Comparison of ENCODE assay signal across 18 cellular contexts in the genomic region with DNA sequence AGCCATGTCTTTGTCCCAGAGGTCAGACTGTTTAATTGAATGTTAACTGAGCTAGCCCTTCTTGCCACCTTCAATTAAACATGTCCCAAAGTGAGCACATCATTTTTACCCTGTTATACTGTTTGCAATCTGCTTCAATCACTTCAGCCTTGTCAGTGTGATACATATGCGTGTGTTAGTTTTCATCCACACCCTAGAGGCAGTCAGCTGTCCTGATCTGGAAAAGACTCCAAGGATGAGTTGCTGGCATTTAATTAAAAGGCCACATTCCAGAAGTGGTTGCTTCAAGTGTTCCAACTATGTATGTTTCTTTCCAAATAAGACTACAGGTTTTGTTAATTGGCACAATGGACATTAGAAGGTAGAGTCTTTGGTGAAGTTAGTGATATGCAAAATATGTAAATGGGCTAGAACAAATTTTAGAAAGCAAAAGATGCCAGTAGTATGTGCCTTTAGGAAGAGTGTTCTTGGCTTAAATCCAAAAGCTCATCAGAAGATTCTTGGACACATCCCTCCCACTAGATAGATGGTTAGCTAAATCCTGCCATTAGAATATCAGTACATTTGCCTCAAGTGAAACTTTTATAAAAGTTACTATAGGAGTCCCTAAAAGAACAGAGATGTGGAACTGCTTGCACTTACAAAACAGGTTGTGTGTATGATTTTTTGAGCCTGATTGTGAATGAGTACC.
"Had no signal": no experiment of that assay in that cellular context is flagged by ENCODE, and none has a peak within 500 bp of the region (broad histone marks: within the 10 kb centered on the region; RNA-seq: fewer than 3 reads in every experiment).

No MANE protein-coding gene starts in this region.

- DNase-seq: activated CD4-positive, alpha-beta T cell treated with anti-CD3 and anti-CD28 coated beads, Interleukin-2, amount 10 ng/mL, durations not matched to agents 24 days and 14 days; activated CD4-positive, CD25-positive, alpha-beta regulatory T cell; activated CD8-positive, alpha-beta memory T cell treated with anti-CD3 and anti-CD28 coated beads, Interleukin-2, amount 50 U/mL, for 4 hours; activated CD8-positive, alpha-beta T cell treated with anti-CD3 and anti-CD28 coated beads, Interleukin-2, amount 10 ng/mL, durations not matched to agents 7 days and 5 days; activated gamma-delta T cell; activated naive CD8-positive, alpha-beta T cell treated with anti-CD3 and anti-CD28 coated beads, Interleukin-2, amount 10 ng/mL, durations not matched to agents 7 days and 5 days; activated T-cell treated with anti-CD3 and anti-CD28 coated beads, Interleukin-2, amount 50 U/mL, for 72 hours; anterior cingulate cortex; effector memory CD4-positive, alpha-beta T cell; hippocampal formation; midbrain; thyroid gland had no signal

- H3K4me3 ChIP-seq: breast epithelium, lung, thyroid gland had no signal

- H3K27me3 Mint-ChIP-seq: activated CD4-positive, alpha-beta T cell treated with anti-CD3 and anti-CD28 coated beads, Interleukin-2, amount 10 ng/mL, durations not matched to agents 24 days and 14 days; activated naive CD8-positive, alpha-beta T cell treated with anti-CD3 and anti-CD28 coated beads, Interleukin-2, amount 10 ng/mL, durations not matched to agents 7 days and 5 days; dendritic cell treated with granulocyte-macrophage colony-stimulating factor and Interleukin-4, amounts not matched to agents 40 ng/mL and 50 ng/mL, for 4 days had no signal

- H3K4me1 ChIP-seq: breast epithelium, thyroid gland had no signal

- H3K36me3 ChIP-seq: breast epithelium, thyroid gland had no signal

- H3K9me3 ChIP-seq: thyroid gland had no signal

- H3K36me3 Mint-ChIP-seq: activated naive CD8-positive, alpha-beta T cell treated with anti-CD3 and anti-CD28 coated beads, Interleukin-2, amount 10 ng/mL, durations not matched to agents 7 days and 5 days; stimulated activated effector memory CD8-positive, alpha-beta T cell treated with anti-CD3 and anti-CD28 coated beads, Interleukin-12 subunit alpha, Interleukin-12 subunit beta, amount 100 ng/mL, for 72 hours had no signal

- H3K27ac ChIP-seq: breast epithelium, epithelial cell of prostate, thyroid gland had no signal

- H3K27ac Mint-ChIP-seq: activated CD4-positive, alpha-beta T cell treated with anti-CD3 and anti-CD28 coated beads, Interleukin-2, amount 10 ng/mL, durations not matched to agents 24 days and 14 days; activated CD8-positive, alpha-beta T cell treated with anti-CD3 and anti-CD28 coated beads, Interleukin-2, amount 10 ng/mL, durations not matched to agents 7 days and 5 days; activated naive CD8-positive, alpha-beta T cell treated with anti-CD3 and anti-CD28 coated beads, Interleukin-2, amount 10 ng/mL, durations not matched to agents 7 days and 5 days; activated T-cell treated with anti-CD3 and anti-CD28 coated beads, Interleukin-2, amount 50 U/mL, for 72 hours; dendritic cell treated with granulocyte-macrophage colony-stimulating factor and Interleukin-4, amounts not matched to agents 40 ng/mL and 50 ng/mL, for 4 days; stimulated activated effector memory CD8-positive, alpha-beta T cell treated with anti-CD3 and anti-CD28 coated beads, Interleukin-12 subunit alpha, Interleukin-12 subunit beta, amount 100 ng/mL, for 72 hours; T-helper 2 cell treated with Interferon-gamma antibody and Interleukin-4, amounts not matched to agents 5 μg/mL and 100 μg/mL, for 36 hours had no signal

- H3K4me3 Mint-ChIP-seq: activated CD4-positive, alpha-beta T cell treated with anti-CD3 and anti-CD28 coated beads, Interleukin-2, amount 10 ng/mL, durations not matched to agents 24 days and 14 days; activated CD8-positive, alpha-beta T cell treated with anti-CD3 and anti-CD28 coated beads, Interleukin-2, amount 10 ng/mL, durations not matched to agents 7 days and 5 days; activated naive CD8-positive, alpha-beta T cell treated with anti-CD3 and anti-CD28 coated beads, Interleukin-2, amount 10 ng/mL, durations not matched to agents 7 days and 5 days; activated T-cell treated with anti-CD3 and anti-CD28 coated beads, Interleukin-2, amount 50 U/mL, for 72 hours; dendritic cell treated with granulocyte-macrophage colony-stimulating factor and Interleukin-4, amounts not matched to agents 40 ng/mL and 50 ng/mL, for 4 days; stimulated activated effector memory CD8-positive, alpha-beta T cell treated with anti-CD3 and anti-CD28 coated beads, Interleukin-12 subunit alpha, Interleukin-12 subunit beta, amount 100 ng/mL, for 72 hours; T-helper 2 cell treated with Interferon-gamma antibody and Interleukin-4, amounts not matched to agents 5 μg/mL and 100 μg/mL, for 36 hours had no signal

- H3K27me3 ChIP-seq: breast epithelium, thyroid gland had no signal

- H3K9me3 Mint-ChIP-seq: activated CD4-positive, alpha-beta T cell treated with anti-CD3 and anti-CD28 coated beads, Interleukin-2, amount 10 ng/mL, durations not matched to agents 24 days and 14 days; dendritic cell treated with granulocyte-macrophage colony-stimulating factor and Interleukin-4, amounts not matched to agents 40 ng/mL and 50 ng/mL, for 4 days had no signal

- H3K4me1 Mint-ChIP-seq: activated CD4-positive, alpha-beta T cell treated with anti-CD3 and anti-CD28 coated beads, Interleukin-2, amount 10 ng/mL, durations not matched to agents 24 days and 14 days; activated naive CD8-positive, alpha-beta T cell treated with anti-CD3 and anti-CD28 coated beads, Interleukin-2, amount 10 ng/mL, durations not matched to agents 7 days and 5 days; stimulated activated effector memory CD8-positive, alpha-beta T cell treated with anti-CD3 and anti-CD28 coated beads, Interleukin-12 subunit alpha, Interleukin-12 subunit beta, amount 100 ng/mL, for 72 hours had no signal
